ENCODE assay signal across 8 cellular contexts in the genomic region with DNA sequence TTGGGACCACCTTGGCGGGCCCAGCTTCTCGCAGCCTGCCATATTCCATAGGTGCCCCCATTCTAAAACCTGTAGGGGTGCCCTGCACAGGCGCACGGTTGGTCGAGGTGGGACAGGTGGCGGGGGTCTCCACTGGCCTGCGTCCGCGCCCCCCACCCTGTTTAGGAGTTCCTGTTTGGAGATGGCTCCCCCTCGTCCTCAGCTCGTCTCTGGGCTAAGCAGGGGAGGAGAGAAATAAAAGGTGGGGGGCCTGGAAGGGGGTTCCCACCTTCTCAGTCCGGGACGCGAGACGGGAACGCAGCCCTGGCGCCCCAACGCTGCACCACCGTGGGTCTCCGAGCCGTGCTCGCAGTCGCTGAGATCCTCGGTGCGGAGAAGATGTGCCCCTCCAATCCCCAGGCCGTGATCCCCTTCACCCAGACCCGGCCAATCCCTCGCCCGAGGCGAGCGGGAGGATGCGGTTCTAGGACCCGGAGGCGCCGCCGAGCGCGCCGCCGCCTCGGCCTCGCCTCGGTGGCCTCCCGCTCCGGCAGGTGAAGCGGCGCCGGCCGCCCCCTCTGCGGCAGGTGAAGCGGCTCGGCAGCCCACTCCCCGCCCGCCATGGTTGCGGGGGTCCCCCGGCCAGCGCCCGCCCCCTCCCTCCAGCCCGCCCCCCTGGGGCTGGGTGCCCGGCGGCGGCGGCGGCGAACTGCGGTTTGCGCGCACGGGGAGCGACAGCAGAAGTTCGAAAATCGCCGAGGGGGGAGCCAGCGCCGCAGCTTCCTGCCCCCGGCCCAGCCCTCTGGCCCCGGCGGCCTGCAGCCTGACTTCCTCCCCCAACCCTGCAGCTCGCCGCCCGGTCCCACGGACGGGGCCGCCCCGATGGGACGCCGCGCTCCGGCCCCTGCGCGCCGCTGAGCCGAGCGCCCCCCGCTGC. TPM values are rescaled to one million over a fixed set of nuclear protein-coding genes. Genes with fewer than 3 reads are reported as not detected.
DNase-seq lines count a peak whose midpoint lies in the region; ATAC-seq and TF ChIP-seq lines count a peak whose summit lies in the region.

A gene with protein sequence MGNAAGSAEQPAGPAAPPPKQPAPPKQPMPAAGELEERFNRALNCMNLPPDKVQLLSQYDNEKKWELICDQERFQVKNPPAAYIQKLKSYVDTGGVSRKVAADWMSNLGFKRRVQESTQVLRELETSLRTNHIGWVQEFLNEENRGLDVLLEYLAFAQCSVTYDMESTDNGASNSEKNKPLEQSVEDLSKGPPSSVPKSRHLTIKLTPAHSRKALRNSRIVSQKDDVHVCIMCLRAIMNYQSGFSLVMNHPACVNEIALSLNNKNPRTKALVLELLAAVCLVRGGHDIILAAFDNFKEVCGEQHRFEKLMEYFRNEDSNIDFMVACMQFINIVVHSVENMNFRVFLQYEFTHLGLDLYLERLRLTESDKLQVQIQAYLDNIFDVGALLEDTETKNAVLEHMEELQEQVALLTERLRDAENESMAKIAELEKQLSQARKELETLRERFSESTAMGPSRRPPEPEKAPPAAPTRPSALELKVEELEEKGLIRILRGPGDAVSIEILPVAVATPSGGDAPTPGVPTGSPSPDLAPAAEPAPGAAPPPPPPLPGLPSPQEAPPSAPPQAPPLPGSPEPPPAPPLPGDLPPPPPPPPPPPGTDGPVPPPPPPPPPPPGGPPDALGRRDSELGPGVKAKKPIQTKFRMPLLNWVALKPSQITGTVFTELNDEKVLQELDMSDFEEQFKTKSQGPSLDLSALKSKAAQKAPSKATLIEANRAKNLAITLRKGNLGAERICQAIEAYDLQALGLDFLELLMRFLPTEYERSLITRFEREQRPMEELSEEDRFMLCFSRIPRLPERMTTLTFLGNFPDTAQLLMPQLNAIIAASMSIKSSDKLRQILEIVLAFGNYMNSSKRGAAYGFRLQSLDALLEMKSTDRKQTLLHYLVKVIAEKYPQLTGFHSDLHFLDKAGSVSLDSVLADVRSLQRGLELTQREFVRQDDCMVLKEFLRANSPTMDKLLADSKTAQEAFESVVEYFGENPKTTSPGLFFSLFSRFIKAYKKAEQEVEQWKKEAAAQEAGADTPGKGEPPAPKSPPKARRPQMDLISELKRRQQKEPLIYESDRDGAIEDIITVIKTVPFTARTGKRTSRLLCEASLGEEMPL (plus strand): TSS at position 805 of the 916 bp plus-strand sequence. CDS start 240 bp downstream, outside the sequence.

- WGBS in iPS DF 6.9 (ENCODE audit: insufficient coverage, insufficient read length): no CpG with 5 or more reads among the region's 95 CpGs

- H3K4me1 ChIP-seq in ACC112 (ENCODE audit: control insufficient read depth, insufficient read depth, low read length, unreplicated experiment): peaks cover 19% of the 10 kb centered on the region
- peaks cover 16% of the 10 kb centered on the region for H3K4me1 ChIP-seq in SJCRH30
- 0 out of 2 replicates have a peak, but pooled peaks cover 1% of the 10 kb centered on the region for H3K4me1 ChIP-seq in iPS DF 6.9 (ENCODE audit: control insufficient read depth, insufficient read depth, low read length)
- peaks cover 8 to 10% of the 10 kb centered on the region in 2 donors for H3K4me1 ChIP-seq in gastrocnemius medialis

- no peaks in the 10 kb centered on the region for H3K9me3 Mint-ChIP-seq in activated naive CD8-positive, alpha-beta T cell treated with anti-CD3 and anti-CD28 coated beads, Interleukin-2, amount 50 U/mL, for 24 hours

- peaks cover 49% of the 10 kb centered on the region for H3K36me3 Mint-ChIP-seq in activated naive CD8-positive, alpha-beta T cell treated with anti-CD3 and anti-CD28 coated beads, Interleukin-2, amount 50 U/mL, for 24 hours (ENCODE audit: low read depth)

- peaks cover 62% of the 10 kb centered on the region for H3K4me1 Mint-ChIP-seq in activated naive CD8-positive, alpha-beta T cell treated with anti-CD3 and anti-CD28 coated beads, Interleukin-2, amount 50 U/mL, for 24 hours

- peaks cover 6% of the 10 kb centered on the region; the same call in 1 of the 2 replicates for H3K27me3 ChIP-seq in ACC112 (ENCODE audit: insufficient read depth, low read length)
- peaks cover 20% of the 10 kb centered on the region for H3K27me3 ChIP-seq in SJCRH30
- H3K27me3 ChIP-seq in iPS DF 6.9 (ENCODE audit: control insufficient read depth, insufficient read depth, low read length): peaks cover 15% of the 10 kb centered on the region
- H3K27me3 ChIP-seq in gastrocnemius medialis: peaks cover 0 to 4% (median 0%) of the 10 kb centered on the region in 3 donors

- intact Hi-C loops in gastrocnemius medialis (cut with DNase I; ENCODE audit: low total_unique reads): no loop called here

- ATAC-seq in GM18867 (IDR thresholded peaks at IDR 0.05; ENCODE audit: unreplicated experiment): peak; percentile 31
- ATAC-seq in activated naive CD8-positive, alpha-beta T cell treated with anti-CD3 and anti-CD28 coated beads, Interleukin-2, amount 50 U/mL, for 24 hours: no peak
- ATAC-seq in gastrocnemius medialis: peak in 1 of 2 donors; percentile 11
- no peak for ATAC-seq in HG03045 (IDR thresholded peaks at IDR 0.05; ENCODE audit: unreplicated experiment)

- no peaks in the 10 kb centered on the region for H3K27me3 Mint-ChIP-seq in activated naive CD8-positive, alpha-beta T cell treated with anti-CD3 and anti-CD28 coated beads, Interleukin-2, amount 50 U/mL, for 24 hours

- H3K79me2 ChIP-seq in ACC112 (ENCODE audit: control insufficient read depth, insufficient read depth, low read length, unreplicated experiment): no peaks in the 10 kb centered on the region

- peak within 1 kb of the TSS; percentile 69 for H2AFZ ChIP-seq in ACC112 (ENCODE audit: low read length, unreplicated experiment)

- H3K9me3 ChIP-seq in SJCRH30 (replicated peaks) (no peaks in the 10 kb centered on the region), iPS DF 6.9 (ENCODE audit: control insufficient read depth, insufficient read depth, low read length) (no peaks in the 10 kb centered on the region), gastrocnemius medialis (no peaks in the 10 kb centered on the region)

- no peaks in the 10 kb centered on the region for H3K36me3 ChIP-seq in ACC112 (ENCODE audit: insufficient read depth, low read length)
- H3K36me3 ChIP-seq in SJCRH30: no peaks in the 10 kb centered on the region
- H3K36me3 ChIP-seq in iPS DF 6.9 (ENCODE audit: control insufficient read depth, insufficient read depth, low read length): no peaks in the 10 kb centered on the region
- H3K36me3 ChIP-seq in gastrocnemius medialis: no peaks in the 10 kb centered on the region

- peak within 1 kb of the TSS; percentile 97 for H3K27ac Mint-ChIP-seq in activated naive CD8-positive, alpha-beta T cell treated with anti-CD3 and anti-CD28 coated beads, Interleukin-2, amount 50 U/mL, for 24 hours

- H3K4me3 ChIP-seq in ACC112 (ENCODE audit: low read depth, low read length): peak within 1 kb of the TSS; percentile 78
- peak within 1 kb of the TSS; percentile 57 for H3K4me3 ChIP-seq in SJCRH30
- H3K4me3 ChIP-seq in iPS DF 6.9 (ENCODE audit: low read length): peak within 1 kb of the TSS; percentile 43; the same call in 1 of the 2 replicates
- H3K4me3 ChIP-seq in gastrocnemius medialis: peak within 1 kb of the TSS; percentile 43 to 58 (median 52)

- in situ Hi-C loops in gastrocnemius medialis (cut with MboI; ENCODE audit: low sequenced_read_pairs in 4 of 4): loop anchor here in 2 of 4 donors (10.0 to 25.0 kb wide), 2 partner anchors 103 to 616 kb away; a partner anchor contains a TSS

- H3K27ac ChIP-seq in ACC112 (ENCODE audit: low read depth, low read length) (no peak within 1 kb of the TSS), SJCRH30 (no peak within 1 kb of the TSS), iPS DF 6.9 (ENCODE audit: low read length) (no peak within 1 kb of the TSS), gastrocnemius medialis (peak within 1 kb of the TSS; percentile 51 to 65 (median 59))

- H3K4me3 Mint-ChIP-seq in activated naive CD8-positive, alpha-beta T cell treated with anti-CD3 and anti-CD28 coated beads, Interleukin-2, amount 50 U/mL, for 24 hours: peak within 1 kb of the TSS; percentile 99

- TF ChIP-seq CTCF in gastrocnemius medialis (IDR thresholded peaks at IDR 0.05 in 4 of 5, conservative IDR thresholded peaks at IDR 0.05 in 1 of 5): no peak

- TF ChIP-seq POLR2A in gastrocnemius medialis (IDR thresholded peaks at IDR 0.05): peak in 1 of 2 donors; percentile 27

- DNase-seq in SJCRH30 (no peak), iPS DF 6.9 (ENCODE audit: low read depth, low spot score) (no peak), gastrocnemius medialis (no peak), NCI-H2081 treated with DMSO at 0.1 percent for 48 hours (lab: John Stamatoyannopoulos, UW) (no peak)
- DNase-seq in activated naive CD8-positive, alpha-beta T cell treated with anti-CD3 and anti-CD28 coated beads, Interleukin-2, amount 50 U/mL, for 24 hours: peak; percentile 75

RNA-seq across cellular contexts. Expression of the gene that starts here (rescaled TPM):
- 0.91 and 1.1 TPM in 2 replicates for total RNA-seq in SJCRH30 (2014; rRNA removed; shearing (Covaris generic))
- 1 to 10 TPM in 3 of 4 donors, under 1 TPM in 1; 0.22 to 5.2 (median 3.0) TPM for total RNA-seq in gastrocnemius medialis

Comparison
In these comparisons a context has a peak if more than half of its experiments do, and no peak if none do; other contexts are left out.
1. H3K27ac ChIP-seq: peak in gastrocnemius medialis (4 of 4); none in ACC112 (single experiment), SJCRH30 (single experiment) and iPS DF 6.9 (single experiment).
2. Peak in every context shown above with its lines, with median percentiles within 50 percentile points of each other: H3K4me3 ChIP-seq.